In genomic region chr20:51573576-51574243, GRCh38 we compare ENCODE assay signal across 1 cellular context.
TF ChIP-seq lines count a peak whose summit lies in the region.

No MANE protein-coding gene starts in this region.

TF ChIP-seq in IMR-90, 13 proteins besides CTCF, POLR2A, EP300 and RAD21 (continued from another document):
- no peak for TF ChIP-seq USF2 (IDR thresholded peaks at IDR 0.05; ENCODE audit: low read depth, low read length)
- TF ChIP-seq MXI1 (IDR thresholded peaks at IDR 0.05; ENCODE audit: borderline replicate concordance, low read depth, low read length) = no peak
- no peak for TF ChIP-seq CHD1 (IDR thresholded peaks at IDR 0.05; ENCODE audit: low read depth, low read length)
- TF ChIP-seq BHLHE40 (IDR thresholded peaks at IDR 0.05; ENCODE audit: low read depth, low read length) = no peak
- TF ChIP-seq MAZ (IDR thresholded peaks at IDR 0.05; ENCODE audit: borderline replicate concordance, low read depth, low read length) = no peak
- no peak for TF ChIP-seq CEBPB (IDR thresholded peaks at IDR 0.05; ENCODE audit: low read depth, low read length)
- no peak for TF ChIP-seq MAFK (IDR thresholded peaks at IDR 0.05; ENCODE audit: low read depth, low read length)
- no peak for TF ChIP-seq FOS (IDR thresholded peaks at IDR 0.05; ENCODE audit: low read depth, low read length)
- TF ChIP-seq SMC3 (IDR thresholded peaks at IDR 0.05; ENCODE audit: low read depth, low read length) = no peak
- TF ChIP-seq RCOR1 (IDR thresholded peaks at IDR 0.05; ENCODE audit: insufficient replicate concordance, low read length) = no peak
- TF ChIP-seq RFX5 (IDR thresholded peaks at IDR 0.05; ENCODE audit: low read depth, low read length) = no peak
- no peak for TF ChIP-seq NFE2L2 (IDR thresholded peaks at IDR 0.05; ENCODE audit: low read depth, low read length)
